In the genomic region with DNA sequence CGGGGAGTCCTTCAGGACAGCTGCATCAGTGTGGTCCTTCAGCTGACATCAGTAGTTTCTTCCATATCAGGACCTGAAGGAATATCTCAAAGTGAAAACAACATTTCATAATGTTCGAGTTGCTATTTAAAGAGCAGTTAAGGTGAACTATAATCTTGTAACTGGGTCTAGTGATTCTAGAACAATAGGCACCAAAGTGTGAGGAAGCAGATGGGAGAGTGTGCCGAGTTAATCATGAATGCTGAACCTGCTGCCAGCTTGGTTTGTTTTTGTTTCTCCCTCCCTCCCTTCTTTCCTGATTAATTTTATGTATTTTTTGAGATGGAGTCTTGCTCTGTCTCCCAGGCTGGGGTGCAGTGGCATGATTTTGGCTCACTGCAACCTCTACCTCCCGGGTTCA, we compare ENCODE assay signal across 2 cellular contexts.
TF ChIP-seq lines count a peak whose summit lies in the region.

No MANE protein-coding gene starts in this region.

TF ChIP-seq in IMR-90, 13 proteins besides CTCF, POLR2A, EP300 and RAD21:
- no peak for TF ChIP-seq CEBPB (IDR thresholded peaks at IDR 0.05; ENCODE audit: low read depth, low read length)
- TF ChIP-seq, protein P1, sequence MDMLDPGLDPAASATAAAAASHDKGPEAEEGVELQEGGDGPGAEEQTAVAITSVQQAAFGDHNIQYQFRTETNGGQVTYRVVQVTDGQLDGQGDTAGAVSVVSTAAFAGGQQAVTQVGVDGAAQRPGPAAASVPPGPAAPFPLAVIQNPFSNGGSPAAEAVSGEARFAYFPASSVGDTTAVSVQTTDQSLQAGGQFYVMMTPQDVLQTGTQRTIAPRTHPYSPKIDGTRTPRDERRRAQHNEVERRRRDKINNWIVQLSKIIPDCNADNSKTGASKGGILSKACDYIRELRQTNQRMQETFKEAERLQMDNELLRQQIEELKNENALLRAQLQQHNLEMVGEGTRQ (IDR thresholded peaks at IDR 0.05; ENCODE audit: low read depth, low read length): no peak
- TF ChIP-seq, protein P2, sequence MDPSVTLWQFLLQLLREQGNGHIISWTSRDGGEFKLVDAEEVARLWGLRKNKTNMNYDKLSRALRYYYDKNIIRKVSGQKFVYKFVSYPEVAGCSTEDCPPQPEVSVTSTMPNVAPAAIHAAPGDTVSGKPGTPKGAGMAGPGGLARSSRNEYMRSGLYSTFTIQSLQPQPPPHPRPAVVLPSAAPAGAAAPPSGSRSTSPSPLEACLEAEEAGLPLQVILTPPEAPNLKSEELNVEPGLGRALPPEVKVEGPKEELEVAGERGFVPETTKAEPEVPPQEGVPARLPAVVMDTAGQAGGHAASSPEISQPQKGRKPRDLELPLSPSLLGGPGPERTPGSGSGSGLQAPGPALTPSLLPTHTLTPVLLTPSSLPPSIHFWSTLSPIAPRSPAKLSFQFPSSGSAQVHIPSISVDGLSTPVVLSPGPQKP (IDR thresholded peaks at IDR 0.05; ENCODE audit: borderline replicate concordance, low read depth, low read length): no peak
- TF ChIP-seq MAZ (IDR thresholded peaks at IDR 0.05; ENCODE audit: borderline replicate concordance, low read depth, low read length): no peak
- TF ChIP-seq MXI1 (IDR thresholded peaks at IDR 0.05; ENCODE audit: borderline replicate concordance, low read depth, low read length): no peak
- no peak for TF ChIP-seq RCOR1 (IDR thresholded peaks at IDR 0.05; ENCODE audit: insufficient replicate concordance, low read length)
- no peak for TF ChIP-seq RFX5 (IDR thresholded peaks at IDR 0.05; ENCODE audit: low read depth, low read length)
TF ChIP-seq in IMR-90: peak in this region for 0.

TF ChIP-seq in endothelial cell of umbilical vein, 7 proteins besides CTCF, POLR2A, EP300 and RAD21:
- TF ChIP-seq POLR2AphosphoS5 (IDR thresholded peaks at IDR 0.05; ENCODE audit: insufficient read depth, low read depth, low read length) (no peak), MYC (IDR thresholded peaks at IDR 0.05; ENCODE audit: low read depth, low read length) (no peak), EZH2 (IDR thresholded peaks at IDR 0.05; ENCODE audit: borderline replicate concordance, low read depth, low read length, severe bottlenecking) (no peak), FOS (IDR thresholded peaks at IDR 0.05; ENCODE audit: borderline replicate concordance, insufficient read depth, low read length) (no peak)
- TF ChIP-seq, protein P3, sequence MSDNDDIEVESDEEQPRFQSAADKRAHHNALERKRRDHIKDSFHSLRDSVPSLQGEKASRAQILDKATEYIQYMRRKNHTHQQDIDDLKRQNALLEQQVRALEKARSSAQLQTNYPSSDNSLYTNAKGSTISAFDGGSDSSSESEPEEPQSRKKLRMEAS (IDR thresholded peaks at IDR 0.05; ENCODE audit: insufficient read depth, insufficient read length): no peak
